Comparison of ENCODE assay signal across 19 cellular contexts in genomic region chr11:17385492-17385891, GRCh38. TPM values are rescaled to one million over a fixed set of nuclear protein-coding genes. Genes with fewer than 3 reads are reported as not detected.
"Had no signal": no experiment of that assay in that cellular context is flagged by ENCODE, and none has a peak within 500 bp of the region (broad histone marks: within the 10 kb centered on the region; RNA-seq: fewer than 3 reads in every experiment).

No MANE protein-coding gene starts in this region.

- H3K4me3 Mint-ChIP-seq: activated CD8-positive, alpha-beta memory T cell treated with anti-CD3 and anti-CD28 coated beads, Interleukin-2, amount 10 ng/mL, durations not matched to agents 7 days and 5 days; activated naive CD8-positive, alpha-beta T cell treated with anti-CD3 and anti-CD28 coated beads, Interleukin-2, amount 10 ng/mL, durations not matched to agents 7 days and 5 days; activated T-cell treated with anti-CD3 and anti-CD28 coated beads, Interleukin-2, amount 50 U/mL, for 72 hours; effector memory CD8-positive, alpha-beta T cell; natural killer cell had no signal

- H3K9me3 Mint-ChIP-seq: activated naive CD8-positive, alpha-beta T cell treated with anti-CD3 and anti-CD28 coated beads, Interleukin-2, amount 10 ng/mL, durations not matched to agents 7 days and 5 days; activated T-cell treated with anti-CD3 and anti-CD28 coated beads, Interleukin-2, amount 50 U/mL, for 72 hours; effector memory CD8-positive, alpha-beta T cell; immature natural killer cell; natural killer cell had no signal

- H3K27me3 ChIP-seq: colonic mucosa had no signal

- H3K9me3 ChIP-seq: colonic mucosa, mucosa of descending colon, stomach, tibial nerve had no signal

- DNase-seq: activated CD4-positive, alpha-beta T cell treated with anti-CD3 and anti-CD28 coated beads, Interleukin-2, amount 50 U/mL, for 48 hours; activated CD4-positive, CD25-positive, alpha-beta regulatory T cell treated with anti-CD3 and anti-CD28 coated beads, Interleukin-2, amount 50 U/mL, for 72 hours; activated CD8-positive, alpha-beta memory T cell treated with anti-CD3 and anti-CD28 coated beads, Interleukin-2, amount 10 ng/mL, durations not matched to agents 7 days and 5 days; activated gamma-delta T cell treated with Interleukin-2 at 50 U/mL for 16 hours; activated naive CD8-positive, alpha-beta T cell treated with anti-CD3 and anti-CD28 coated beads, Interleukin-2, amount 10 ng/mL, durations not matched to agents 7 days and 5 days; activated T-cell treated with anti-CD3 and anti-CD28 coated beads, Interleukin-2, amount 50 U/mL, for 72 hours; aorta; colonic mucosa; effector memory CD8-positive, alpha-beta T cell; erythroblast; immature natural killer cell; mammary epithelial cell; mucosa of descending colon; natural killer cell; stimulated activated CD4-positive, alpha-beta T cell treated with anti-CD3 and anti-CD28 coated beads, Interleukin-4, amount 100 ng/mL, for 1 hour; stimulated activated CD8-positive, alpha-beta memory T cell treated with anti-CD3 and anti-CD28 coated beads, Interleukin-4, amount 100 ng/mL, for 48 hours; stomach had no signal

- H3K27ac ChIP-seq: colonic mucosa had no signal

- H3K4me3 ChIP-seq: colonic mucosa, mucosa of descending colon, tibial nerve had no signal

- H3K36me3 Mint-ChIP-seq: activated CD8-positive, alpha-beta memory T cell treated with anti-CD3 and anti-CD28 coated beads, Interleukin-2, amount 10 ng/mL, durations not matched to agents 7 days and 5 days; activated naive CD8-positive, alpha-beta T cell treated with anti-CD3 and anti-CD28 coated beads, Interleukin-2, amount 10 ng/mL, durations not matched to agents 7 days and 5 days; immature natural killer cell; natural killer cell had no signal

- ATAC-seq: activated CD8-positive, alpha-beta memory T cell treated with anti-CD3 and anti-CD28 coated beads, Interleukin-2, amount 10 ng/mL, durations not matched to agents 7 days and 5 days; activated T-cell treated with anti-CD3 and anti-CD28 coated beads, Interleukin-2, amount 50 U/mL, for 72 hours; effector memory CD8-positive, alpha-beta T cell; mucosa of descending colon; natural killer cell had no signal

- H3K27me3 Mint-ChIP-seq: effector memory CD8-positive, alpha-beta T cell had no signal

- H3K27ac Mint-ChIP-seq: activated CD8-positive, alpha-beta memory T cell treated with anti-CD3 and anti-CD28 coated beads, Interleukin-2, amount 10 ng/mL, durations not matched to agents 7 days and 5 days; activated naive CD8-positive, alpha-beta T cell treated with anti-CD3 and anti-CD28 coated beads, Interleukin-2, amount 10 ng/mL, durations not matched to agents 7 days and 5 days; activated T-cell treated with anti-CD3 and anti-CD28 coated beads, Interleukin-2, amount 50 U/mL, for 72 hours; immature natural killer cell; natural killer cell had no signal

- H3K36me3 ChIP-seq: colonic mucosa, stomach, tibial nerve had no signal

RNA-seq across cellular contexts. Expression of gene KCNJ11, which starts 3.0 kb away (rescaled TPM):
- total RNA-seq: glomerular endothelial cell, mammary epithelial cell had no signal
- polyA plus RNA-seq: immature natural killer cell had no signal
